ENCODE assay signal across 8 cellular contexts in genomic region chr11:130636672-130637463, GRCh38.
DNase-seq lines count a peak whose midpoint lies in the region; ATAC-seq, FAIRE-seq and TF ChIP-seq lines count a peak whose summit lies in the region.
"Had no signal": no experiment of that assay in that cellular context is flagged by ENCODE, and none has a peak within 500 bp of the region (broad histone marks: within the 10 kb centered on the region; RNA-seq: fewer than 3 reads in every experiment).

No MANE protein-coding gene starts in this region.

- DNase-seq in astrocyte of the cerebellum (ENCODE audit: low read depth) (peak; percentile 64), sigmoid colon (no peak), posterior cingulate gyrus (no peak), islet precursor cell (no peak), GM12891 (ENCODE audit: insufficient read length, low spot score) (no peak)
- DNase-seq: MM.1S had no signal

- H3K4me3 ChIP-seq in astrocyte of the cerebellum (ENCODE audit: low read depth, low read length) (no peak overlapping the region), sigmoid colon (no peak overlapping the region)

- no peak for TF ChIP-seq POLR2A in sigmoid colon (IDR thresholded peaks at IDR 0.05)
- TF ChIP-seq POLR2A in GM12891 (IDR thresholded peaks at IDR 0.05; ENCODE audit: low read depth, low read length) = no peak

- FAIRE-seq in GM12891 (lab: Jason Lieb, UNC) = no peak

- in situ Hi-C loops in astrocyte of the cerebellum (cut with HindIII; ENCODE audit: low sequenced_read_pairs) = no loop called here

- TF ChIP-seq CTCF in astrocyte of the cerebellum (IDR thresholded peaks at IDR 0.05; ENCODE audit: low read depth, low read length, missing control alignments) = no peak
- no peak for TF ChIP-seq CTCF in sigmoid colon (IDR thresholded peaks at IDR 0.05)

- no peaks in the 10 kb centered on the region for H3K36me3 ChIP-seq in sigmoid colon

- ATAC-seq in GM19395 (IDR thresholded peaks at IDR 0.05; ENCODE audit: unreplicated experiment) (peak; percentile 75), HG03439 (IDR thresholded peaks at IDR 0.05; ENCODE audit: unreplicated experiment) (peak; percentile 78)

- intact Hi-C loops in sigmoid colon (cut with DNase I) (loop anchor here (5.0 kb wide), 1 partner anchor 35 kb away; no protein-coding TSS in a partner anchor), posterior cingulate gyrus (cut with DNase I) (no loop called here)

- H3K27me3 ChIP-seq in sigmoid colon = no peaks in the 10 kb centered on the region

- H3K9me3 ChIP-seq in sigmoid colon = no peaks in the 10 kb centered on the region

- H3K27ac ChIP-seq in sigmoid colon = peak overlapping the region; percentile 42 to 65 (median 52)

- TF ChIP-seq EP300 in sigmoid colon (IDR thresholded peaks at IDR 0.05) = no peak

- peaks cover 0 to 48% (median 25%) of the 10 kb centered on the region in 4 donors for H3K4me1 ChIP-seq in sigmoid colon

- WGBS in sigmoid colon, 2 donors = 67 to 78% methylated on average over 10 of the region's 10 CpGs

TF ChIP-seq in GM12891, 5 proteins besides CTCF, POLR2A, EP300 and RAD21:
- TF ChIP-seq PAX5 (IDR thresholded peaks at IDR 0.05; ENCODE audit: insufficient read depth, low read length, severe bottlenecking) (no peak), SPI1 (IDR thresholded peaks at IDR 0.05; ENCODE audit: low read depth, low read length) (no peak), POLR2AphosphoS5 (IDR thresholded peaks at IDR 0.05; ENCODE audit: low read depth, low read length) (no peak), TAF1 (IDR thresholded peaks at IDR 0.05; ENCODE audit: low read depth, low read length) (no peak), POU2F2 (IDR thresholded peaks at IDR 0.05; ENCODE audit: low read depth, low read length) (no peak)
